In genomic region chr3:13528217-13528801, GRCh38 we compare ENCODE assay signal across 11 cellular contexts. TPM values are rescaled to one million over a fixed set of nuclear protein-coding genes. Genes with fewer than 3 reads are reported as not detected.
DNase-seq lines count a peak whose midpoint lies in the region; ATAC-seq, FAIRE-seq and TF ChIP-seq lines count a peak whose summit lies in the region.
"Had no signal": no experiment of that assay in that cellular context is flagged by ENCODE, and none has a peak within 500 bp of the region (broad histone marks: within the 10 kb centered on the region; RNA-seq: fewer than 3 reads in every experiment).

No MANE protein-coding gene starts in this region.

- peak; percentile 52 for DNase-seq in D341Med (ENCODE audit: low spot score)
- DNase-seq in HTR-8/SVneo (ENCODE audit: insufficient read length, low spot score): no peak
- no peak for DNase-seq in brain microvascular endothelial cell
- DNase-seq in left kidney (ENCODE audit: low read depth, low spot score): peak; percentile 73
- no peak for DNase-seq in UCSD-AML1 (lab: John Stamatoyannopoulos, UW; ENCODE audit: unreplicated experiment)
- no peak for DNase-seq in prostate gland (ENCODE audit: low spot score)
- DNase-seq in CD8-positive, alpha-beta T cell: no peak
- DNase-seq: activated naive CD8-positive, alpha-beta T cell treated with anti-CD3 and anti-CD28 coated beads, Interleukin-2, amount 50 U/mL, for 24 hours; MV-4-11 had no signal

- H3K4me1 Mint-ChIP-seq in CD8-positive, alpha-beta T cell (ENCODE audit: low read depth): no peaks in the 10 kb centered on the region
- H3K4me1 Mint-ChIP-seq: activated naive CD8-positive, alpha-beta T cell treated with anti-CD3 and anti-CD28 coated beads, Interleukin-2, amount 50 U/mL, for 24 hours had no signal

- in situ Hi-C loops in brain microvascular endothelial cell (cut with HindIII; ENCODE audit: low pct_ligation_motif_present, low sequenced_read_pairs): no loop called here

- H3K27ac Mint-ChIP-seq in CD8-positive, alpha-beta T cell: no peak overlapping the region
- H3K27ac Mint-ChIP-seq: activated naive CD8-positive, alpha-beta T cell treated with anti-CD3 and anti-CD28 coated beads, Interleukin-2, amount 50 U/mL, for 24 hours had no signal

- H3K9me3 ChIP-seq in prostate gland: no peaks in the 10 kb centered on the region
- no peaks in the 10 kb centered on the region for H3K9me3 ChIP-seq in CD8-positive, alpha-beta T cell (ENCODE audit: low read length)

- TF ChIP-seq CTCF in brain microvascular endothelial cell (IDR thresholded peaks at IDR 0.05; ENCODE audit: low read depth, low read length, missing control alignments) (peak; percentile 65), prostate gland (IDR thresholded peaks at IDR 0.05) (no peak)
- no peak for TF ChIP-seq CTCF in CD8-positive, alpha-beta T cell (IDR thresholded peaks at IDR 0.05)

- H3K27me3 ChIP-seq in brain microvascular endothelial cell (replicated peaks) (no peaks in the 10 kb centered on the region), prostate gland (replicated peaks; ENCODE audit: insufficient read depth) (no peaks in the 10 kb centered on the region)
- no peaks in the 10 kb centered on the region for H3K27me3 ChIP-seq in CD8-positive, alpha-beta T cell (ENCODE audit: insufficient read depth, low read length)

- peak; percentile 33 for FAIRE-seq in HTR-8/SVneo (lab: Jason Lieb, UNC)

- H3K4me3 ChIP-seq in brain microvascular endothelial cell (ENCODE audit: low read depth, low read length) (no peak overlapping the region), prostate gland (no peak overlapping the region)
- H3K4me3 ChIP-seq in CD8-positive, alpha-beta T cell (ENCODE audit: low read depth, low read length): no peak overlapping the region
- H3K4me3 ChIP-seq: skin epidermis had no signal

- POLR2A ChIA-PET in CD8-positive, alpha-beta T cell (lab: Charles Lee): no interaction called here

- intact Hi-C loops in prostate gland (cut with DNase I): no loop called here
- intact Hi-C loops in CD8-positive, alpha-beta T cell (cut with DNase I, micrococcal nuclease): no loop called here

- no peaks in the 10 kb centered on the region for H3K9me3 Mint-ChIP-seq in CD8-positive, alpha-beta T cell
- H3K9me3 Mint-ChIP-seq: activated naive CD8-positive, alpha-beta T cell treated with anti-CD3 and anti-CD28 coated beads, Interleukin-2, amount 50 U/mL, for 24 hours had no signal

- H3K36me3 Mint-ChIP-seq in CD8-positive, alpha-beta T cell: no peaks in the 10 kb centered on the region

- no peak for ATAC-seq in GM21723 (IDR thresholded peaks at IDR 0.05; ENCODE audit: unreplicated experiment)
- no peak for ATAC-seq in CD8-positive, alpha-beta T cell
- ATAC-seq: activated naive CD8-positive, alpha-beta T cell treated with anti-CD3 and anti-CD28 coated beads, Interleukin-2, amount 50 U/mL, for 24 hours had no signal

- H3K36me3 ChIP-seq in brain microvascular endothelial cell (replicated peaks) (no peaks in the 10 kb centered on the region), prostate gland (no peaks in the 10 kb centered on the region)
- H3K36me3 ChIP-seq in CD8-positive, alpha-beta T cell (ENCODE audit: insufficient read depth, low read length): no peaks in the 10 kb centered on the region

- CTCF ChIA-PET in CD8-positive, alpha-beta T cell (lab: Charles Lee): interaction anchor here (0.7 kb wide), 1 partner anchor 940 kb away, joined by 3 read pairs; no protein-coding TSS in a partner anchor

- no peaks in the 10 kb centered on the region for H3K4me1 ChIP-seq in prostate gland (replicated peaks)
- H3K4me1 ChIP-seq in CD8-positive, alpha-beta T cell (ENCODE audit: insufficient read depth, low read length): no peaks in the 10 kb centered on the region

- no peaks in the 10 kb centered on the region for H3K27me3 Mint-ChIP-seq in CD8-positive, alpha-beta T cell (ENCODE audit: low read depth)

- WGBS in prostate gland: 62% methylated on average over 10 of the region's 10 CpGs

- no peak overlapping the region for H3K27ac ChIP-seq in brain microvascular endothelial cell
- no peak overlapping the region for H3K27ac ChIP-seq in prostate gland
- H3K27ac ChIP-seq in CD8-positive, alpha-beta T cell (ENCODE audit: low read depth, low read length): no peak overlapping the region

- H3K4me3 Mint-ChIP-seq in CD8-positive, alpha-beta T cell: no peak overlapping the region
- H3K4me3 Mint-ChIP-seq: activated naive CD8-positive, alpha-beta T cell treated with anti-CD3 and anti-CD28 coated beads, Interleukin-2, amount 50 U/mL, for 24 hours had no signal

- no peak for TF ChIP-seq POLR2A in prostate gland (IDR thresholded peaks at IDR 0.05)

RNA-seq across cellular contexts. Expression of gene FBLN2, which starts 20.6 kb away (rescaled TPM):
- total RNA-seq in prostate gland: 100 to 1,000 TPM in 1 of 2 donors, 10 to 100 TPM in 1; 12.8 to 318 TPM
- total RNA-seq in CD8-positive, alpha-beta T cell: 10 to 100 TPM; 11.6 to 13.7 TPM

RNA-seq across cellular contexts. Expression of gene HDAC11, which starts 48.2 kb away (rescaled TPM):
- total RNA-seq in prostate gland: 10 to 100 TPM; 19.4 to 26.9 TPM
- 1 to 10 TPM; 4.6 to 5.8 TPM for total RNA-seq in CD8-positive, alpha-beta T cell

Comparison
In these comparisons a context has a peak if more than half of its experiments do, and no peak if none do; other contexts are left out.
1. DNase-seq: peak in D341Med (single experiment) and left kidney (single experiment); none in HTR-8/SVneo (single experiment), brain microvascular endothelial cell (single experiment), UCSD-AML1 (single experiment), prostate gland (single experiment) and CD8-positive, alpha-beta T cell (0 of 7).